In genomic region chr12:116368196-116369194, GRCh38 we compare ENCODE assay signal across 12 cellular contexts.
DNase-seq lines count a peak whose midpoint lies in the region; ATAC-seq and TF ChIP-seq lines count a peak whose summit lies in the region.
"Had no signal": no experiment of that assay in that cellular context is flagged by ENCODE, and none has a peak within 500 bp of the region (broad histone marks: within the 10 kb centered on the region; RNA-seq: fewer than 3 reads in every experiment).

No MANE protein-coding gene starts in this region.

- no peaks in the 10 kb centered on the region for H3K27me3 Mint-ChIP-seq in stimulated activated naive CD8-positive, alpha-beta T cell treated with anti-CD3 and anti-CD28 coated beads, Interleukin-15, Interleukin-2, amounts not matched to agents 100 ng/mL and 50 ng/mL, for 24 hours
- peaks cover 1 to 3% (median 3%) of the 10 kb centered on the region in 3 donors for H3K27me3 Mint-ChIP-seq in CD14-positive monocyte (ENCODE audit: low read depth in 3 of 3)
- no peaks in the 10 kb centered on the region for H3K27me3 Mint-ChIP-seq in CD4-positive, alpha-beta memory T cell

- TF ChIP-seq CTCF in mucosa of descending colon (IDR thresholded peaks at IDR 0.05) (no peak), CD14-positive monocyte (IDR thresholded peaks at IDR 0.05) (no peak)

- CTCF ChIA-PET in CD4-positive, alpha-beta memory T cell (lab: Charles Lee; ENCODE audit: partially characterized antibody) = interaction anchor here (0.6 kb wide), 1 partner anchor 20 kb away, joined by 3 read pairs; no protein-coding TSS in a partner anchor

- no peaks in the 10 kb centered on the region for H3K36me3 ChIP-seq in mucosa of descending colon (ENCODE audit: low read depth)
- no peaks in the 10 kb centered on the region for H3K36me3 ChIP-seq in CD4-positive, alpha-beta memory T cell (ENCODE audit: insufficient read depth, low read length)
- H3K36me3 ChIP-seq: prostate gland had no signal

- ATAC-seq in stimulated activated naive CD8-positive, alpha-beta T cell treated with anti-CD3 and anti-CD28 coated beads, Interleukin-15, Interleukin-2, amounts not matched to agents 100 U/mL and 50 U/mL, for 24 hours = no peak
- ATAC-seq in mucosa of descending colon = peak; percentile 88

- no peak for DNase-seq in stimulated activated naive CD8-positive, alpha-beta T cell treated with anti-CD3 and anti-CD28 coated beads, Interleukin-15, Interleukin-2, amounts not matched to agents 100 U/mL and 50 U/mL, for 24 hours
- DNase-seq in foreskin melanocyte = peak; percentile 55
- DNase-seq in mucosa of descending colon = peak; percentile 76 to 78 (median 77)
- DNase-seq in CD14-positive monocyte (ENCODE audit: low spot score) = no peak
- no peak for DNase-seq in erythroblast (lab: John Stamatoyannopoulos, UW)
- DNase-seq in SKM-1 treated with dmso at 0.1 percent for 144 hours (lab: John Stamatoyannopoulos, UW; ENCODE audit: unreplicated experiment) = no peak
- DNase-seq in CD4-positive, alpha-beta memory T cell = no peak
- DNase-seq: activated CD4-positive, CD25-positive, alpha-beta regulatory T cell; activated gamma-delta T cell; NCI-H524 had no signal

- no peak overlapping the region for H3K4me3 ChIP-seq in mucosa of descending colon
- H3K4me3 ChIP-seq in CD4-positive, alpha-beta memory T cell (ENCODE audit: low read length in 2 of 2) = no peak overlapping the region
- H3K4me3 ChIP-seq: prostate gland had no signal

- H3K9me3 ChIP-seq in mucosa of descending colon = no peaks in the 10 kb centered on the region
- no peaks in the 10 kb centered on the region for H3K9me3 ChIP-seq in CD4-positive, alpha-beta memory T cell (ENCODE audit: control insufficient read depth in 1 of 2, low read length in 2 of 2)
- H3K9me3 ChIP-seq: prostate gland had no signal

- no peak overlapping the region for H3K27ac ChIP-seq in CD4-positive, alpha-beta memory T cell (ENCODE audit: low read depth, low read length)
- H3K27ac ChIP-seq: prostate gland had no signal

- H3K27ac Mint-ChIP-seq in stimulated activated naive CD8-positive, alpha-beta T cell treated with anti-CD3 and anti-CD28 coated beads, Interleukin-15, Interleukin-2, amounts not matched to agents 100 ng/mL and 50 ng/mL, for 24 hours = peak overlapping the region; percentile 18
- H3K27ac Mint-ChIP-seq in CD14-positive monocyte = peak overlapping the region in 3 of 7 donors; percentile 16 to 20 (median 18)
- H3K27ac Mint-ChIP-seq in CD4-positive, alpha-beta memory T cell = peak overlapping the region in 1 of 7 donors; percentile 0

- peaks cover 8% of the 10 kb centered on the region for H3K4me1 Mint-ChIP-seq in stimulated activated naive CD8-positive, alpha-beta T cell treated with anti-CD3 and anti-CD28 coated beads, Interleukin-15, Interleukin-2, amounts not matched to agents 100 ng/mL and 50 ng/mL, for 24 hours (ENCODE audit: low read depth)
- H3K4me1 Mint-ChIP-seq in CD14-positive monocyte = peaks cover 4% of the 10 kb centered on the region
- H3K4me1 Mint-ChIP-seq in CD4-positive, alpha-beta memory T cell = peaks cover 0 to 2% (median under 1%) of the 10 kb centered on the region in 4 donors

- H3K9me3 Mint-ChIP-seq in stimulated activated naive CD8-positive, alpha-beta T cell treated with anti-CD3 and anti-CD28 coated beads, Interleukin-15, Interleukin-2, amounts not matched to agents 100 ng/mL and 50 ng/mL, for 24 hours = no peaks in the 10 kb centered on the region
- H3K9me3 Mint-ChIP-seq in CD14-positive monocyte = peaks cover 0 to 8% (median 0%) of the 10 kb centered on the region in 7 donors
- H3K9me3 Mint-ChIP-seq in CD4-positive, alpha-beta memory T cell = no peaks in the 10 kb centered on the region

- H3K4me1 ChIP-seq in mucosa of descending colon (ENCODE audit: low read depth) = peaks cover 6% of the 10 kb centered on the region
- no peaks in the 10 kb centered on the region for H3K4me1 ChIP-seq in CD4-positive, alpha-beta memory T cell (ENCODE audit: insufficient read depth, low read length)
- H3K4me1 ChIP-seq: prostate gland had no signal

- intact Hi-C loops in mucosa of descending colon (cut with DNase I, micrococcal nuclease) = no loop called here
- intact Hi-C loops in CD14-positive monocyte (cut with micrococcal nuclease) = no loop called here
- intact Hi-C loops in CD4-positive, alpha-beta memory T cell (cut with micrococcal nuclease) = no loop called here

- TF ChIP-seq POLR2A in erythroblast (IDR thresholded peaks at IDR 0.05; ENCODE audit: low read length) = no peak

- POLR2A ChIA-PET in CD4-positive, alpha-beta memory T cell (lab: Charles Lee; ENCODE audit: partially characterized antibody) = no interaction called here

- no peaks in the 10 kb centered on the region for H3K36me3 Mint-ChIP-seq in stimulated activated naive CD8-positive, alpha-beta T cell treated with anti-CD3 and anti-CD28 coated beads, Interleukin-15, Interleukin-2, amounts not matched to agents 100 ng/mL and 50 ng/mL, for 24 hours (ENCODE audit: low read depth)
- H3K36me3 Mint-ChIP-seq in CD14-positive monocyte = no peaks in the 10 kb centered on the region
- no peaks in the 10 kb centered on the region for H3K36me3 Mint-ChIP-seq in CD4-positive, alpha-beta memory T cell

- H3K27me3 ChIP-seq in CD4-positive, alpha-beta memory T cell (ENCODE audit: insufficient read depth, low read length) = no peaks in the 10 kb centered on the region

- no peak overlapping the region for H3K4me3 Mint-ChIP-seq in stimulated activated naive CD8-positive, alpha-beta T cell treated with anti-CD3 and anti-CD28 coated beads, Interleukin-15, Interleukin-2, amounts not matched to agents 100 ng/mL and 50 ng/mL, for 24 hours
- H3K4me3 Mint-ChIP-seq in CD14-positive monocyte = no peak overlapping the region
- no peak overlapping the region for H3K4me3 Mint-ChIP-seq in CD4-positive, alpha-beta memory T cell

Comparison
In these comparisons a context has a peak if more than half of its experiments do, and no peak if none do; other contexts are left out.
1. DNase-seq: peak in foreskin melanocyte (single experiment) and mucosa of descending colon (3 of 3); none in stimulated activated naive CD8-positive, alpha-beta T cell treated with anti-CD3 and anti-CD28 coated beads, Interleukin-15, Interleukin-2, amounts not matched to agents 100 U/mL and 50 U/mL, for 24 hours (single experiment), CD14-positive monocyte (single experiment), erythroblast (0 of 2), SKM-1 treated with dmso at 0.1 percent for 144 hours (single experiment) and CD4-positive, alpha-beta memory T cell (0 of 5).